18 cellular contexts compared by ENCODE assay signal in genomic region chr6:87366899-87367298, GRCh38. TPM values are rescaled to one million over a fixed set of nuclear protein-coding genes. Genes with fewer than 3 reads are reported as not detected.
A peak's percentile ranks its signal among the peaks of the same experiment; 100 is the strongest.
DNase-seq lines count a peak whose midpoint lies in the region; ATAC-seq and TF ChIP-seq lines count a peak whose summit lies in the region.
"Had no signal": no experiment of that assay in that cellular context is flagged by ENCODE, and none has a peak within 500 bp of the region (broad histone marks: within the 10 kb centered on the region; RNA-seq: fewer than 3 reads in every experiment).

No MANE protein-coding gene starts in this region.

- CTCF ChIA-PET in GM10248 (lab: Yijun Ruan, JAX) = interaction anchor here (4.1 kb wide), 1 partner anchor 26 kb away, joined by 12 read pairs; no protein-coding TSS in a partner anchor

- no peak for ATAC-seq in GM19463 (IDR thresholded peaks at IDR 0.05; ENCODE audit: unreplicated experiment)
- ATAC-seq: A549, GM23338 had no signal

- TF ChIP-seq CTCF in GM10248 (IDR thresholded peaks at IDR 0.05; ENCODE audit: control extremely low read depth, extremely low read depth, low read depth, missing control alignments) (no peak), GM20000 (IDR thresholded peaks at IDR 0.05; ENCODE audit: extremely low read depth, missing control alignments) (no peak), GM13976 (IDR thresholded peaks at IDR 0.05; ENCODE audit: borderline replicate concordance, control extremely low read depth, extremely low read depth, insufficient read depth, missing control alignments) (no peak)

- POLR2A ChIA-PET in GM10248 (lab: Yijun Ruan, JAX) = no interaction called here

- in situ Hi-C loops in GM13976 (cut with MboI; ENCODE audit: low sequenced_read_pairs, unreplicated experiment) = no loop called here

- DNase-seq in GM10248 (ENCODE audit: extremely low spot score) = peak; percentile 12
- peak; percentile 7 for DNase-seq in GM20000 (ENCODE audit: low spot score)
- peak; percentile 13 for DNase-seq in amniotic epithelial cell (ENCODE audit: low read depth)
- DNase-seq in H4 (ENCODE audit: low spot score) = no peak
- DNase-seq in cerebellar cortex (ENCODE audit: low spot score) = no peak
- no peak for DNase-seq in GM13976 (ENCODE audit: low spot score)
- DNase-seq: 8988T; ACHN; AML-193; BE2C; Caco-2; CD4-positive, alpha-beta memory T cell; DMS153; DND-41 had no signal

RNA-seq across cellular contexts. Expression of gene C6orf163, which starts 22.3 kb away (rescaled TPM):
- total RNA-seq in H4 (2014; rRNA removed; shearing (Covaris generic)) = 0.12 TPM in 1 of 2 replicates, not detected in the other

RNA-seq across cellular contexts. Expression of gene GJB7, which starts 37.8 kb away (rescaled TPM):
- total RNA-seq in H4 (2014; rRNA removed; shearing (Covaris generic)) = not detected in 2 replicates
- total RNA-seq: CD4-positive, alpha-beta memory T cell; HFFc6 had no signal

RNA-seq across cellular contexts. Expression of gene CFAP206, which starts 40.9 kb away (rescaled TPM):
- total RNA-seq in H4 (2014; rRNA removed; shearing (Covaris generic)) = 0.97 and 1.6 TPM in 2 replicates
- total RNA-seq: Caco-2, GM23338, HFFc6 had no signal

RNA-seq across cellular contexts. Expression of gene SMIM8, which starts 44.5 kb away (rescaled TPM):
- 3.3 and 5.3 TPM in 2 replicates for total RNA-seq in H4 (2014; rRNA removed; shearing (Covaris generic))

Comparison
In these comparisons a context has a peak if more than half of its experiments do, and no peak if none do; other contexts are left out.
1. DNase-seq: peak in GM10248 (single experiment), GM20000 (single experiment) and amniotic epithelial cell (single experiment); none in H4 (single experiment), cerebellar cortex (single experiment) and GM13976 (single experiment).